Comparison of ENCODE assay signal across 17 cellular contexts in the genomic region with DNA sequence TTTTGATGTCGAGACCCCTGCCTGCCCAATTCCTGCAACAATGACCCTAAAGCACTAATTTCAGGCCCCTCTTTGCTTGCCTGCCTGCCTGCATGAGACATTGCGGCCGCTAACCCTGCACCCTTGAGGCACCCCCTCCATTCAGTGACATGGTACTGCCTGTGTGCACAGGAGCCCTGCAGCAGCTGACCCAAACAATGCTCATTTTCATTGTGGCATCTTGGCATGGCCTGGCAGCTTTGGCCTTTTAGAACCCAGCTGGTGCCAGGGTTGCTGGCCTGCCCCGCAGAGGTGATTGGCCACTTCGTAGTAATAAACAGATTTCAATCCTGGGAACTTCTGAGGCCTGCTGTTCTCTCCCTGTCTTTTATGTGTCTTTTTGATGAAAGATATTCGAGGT. TPM values are rescaled to one million over a fixed set of nuclear protein-coding genes. Genes with fewer than 3 reads are reported as not detected.
A peak's percentile ranks its signal among the peaks of the same experiment; 100 is the strongest.
DNase-seq lines count a peak whose midpoint lies in the region; ATAC-seq and TF ChIP-seq lines count a peak whose summit lies in the region.
"Had no signal": no experiment of that assay in that cellular context is flagged by ENCODE, and none has a peak within 500 bp of the region (broad histone marks: within the 10 kb centered on the region; RNA-seq: fewer than 3 reads in every experiment).

No MANE protein-coding gene starts in this region.

- H3K36me3 Mint-ChIP-seq in effector memory CD8-positive, alpha-beta T cell (ENCODE audit: insufficient read depth) = peaks cover 10% of the 10 kb centered on the region
- H3K36me3 Mint-ChIP-seq: stimulated activated memory B cell treated with anti-CD40 and anti-IgM and Interleukin-4, amounts not matched to agents 10 μg/mL and 1 μg/mL and 100 μg/mL, for 72 hours had no signal

- no peaks in the 10 kb centered on the region for H3K9me3 ChIP-seq in stomach
- H3K9me3 ChIP-seq: gastroesophageal sphincter had no signal

- H3K27me3 Mint-ChIP-seq in effector memory CD8-positive, alpha-beta T cell = no peaks in the 10 kb centered on the region
- H3K27me3 Mint-ChIP-seq: activated naive CD4-positive, alpha-beta T cell treated with anti-CD3 and anti-CD28 coated beads, Interleukin-2, amount 10 ng/mL, durations not matched to agents 7 days and 5 days; CD4-positive, alpha-beta T cell; stimulated activated memory B cell treated with anti-CD40 and anti-IgM and Interleukin-4, amounts not matched to agents 10 μg/mL and 1 μg/mL and 100 μg/mL, for 72 hours had no signal

- no peaks in the 10 kb centered on the region for H3K9me3 Mint-ChIP-seq in effector memory CD8-positive, alpha-beta T cell
- H3K9me3 Mint-ChIP-seq: activated naive CD4-positive, alpha-beta T cell treated with anti-CD3 and anti-CD28 coated beads, Interleukin-2, amount 10 ng/mL, durations not matched to agents 7 days and 5 days; CD4-positive, alpha-beta T cell; nephron; stimulated activated memory B cell treated with anti-CD40 and anti-IgM and Interleukin-4, amounts not matched to agents 10 μg/mL and 1 μg/mL and 100 μg/mL, for 72 hours had no signal

- DNase-seq in Ammon's horn (ENCODE audit: low spot score) = peak; percentile 95
- no peak for DNase-seq in RWPE1 (ENCODE audit: low spot score)
- DNase-seq in effector memory CD8-positive, alpha-beta T cell = no peak
- peak; percentile 91 for DNase-seq in midbrain (lab: John Stamatoyannopoulos, UW)
- DNase-seq in stimulated activated CD4-positive, alpha-beta T cell treated with anti-CD3 and anti-CD28 coated beads, Interleukin-4, amount 100 ng/mL, for 1 hour = no peak
- DNase-seq in OCI-M2 (lab: John Stamatoyannopoulos, UW; ENCODE audit: unreplicated experiment) = no peak
- no peak for DNase-seq in stomach
- DNase-seq in SHP77 treated with DMSO at 0.1 percent for 48 hours (lab: John Stamatoyannopoulos, UW) = no peak
- DNase-seq: activated naive CD4-positive, alpha-beta T cell treated with anti-CD3 and anti-CD28 coated beads, Interleukin-2, amount 10 ng/mL, durations not matched to agents 7 days and 5 days; activated T-cell treated with anti-CD3 and anti-CD28 coated beads for 4 hours; CD4-positive, alpha-beta T cell; NCI-H146; SW 1271 had no signal

- no peaks in the 10 kb centered on the region for H3K27me3 ChIP-seq in stomach
- H3K27me3 ChIP-seq: gastroesophageal sphincter had no signal

- no peaks in the 10 kb centered on the region for H3K36me3 ChIP-seq in stomach
- H3K36me3 ChIP-seq: gastroesophageal sphincter had no signal

- peaks cover 13 to 62% (median 17%) of the 10 kb centered on the region in 4 donors for H3K4me1 ChIP-seq in stomach

- 63 to 80% (median 77%) methylated on average over 4 to 6 of the region's 6 CpGs for WGBS in stomach, 5 donors

- H3K4me3 ChIP-seq in stomach = no peak overlapping the region
- H3K4me3 ChIP-seq: gastroesophageal sphincter had no signal

- TF ChIP-seq CTCF in RWPE1 (conservative IDR thresholded peaks at IDR 0.05; ENCODE audit: low read depth) (no peak), stomach (IDR thresholded peaks at IDR 0.05) (no peak)

- no peak for TF ChIP-seq POLR2A in stomach (IDR thresholded peaks at IDR 0.05)

- intact Hi-C loops in stomach (cut with DNase I; ENCODE audit: low total_unique reads) = no loop called here

- H3K4me3 Mint-ChIP-seq in effector memory CD8-positive, alpha-beta T cell = no peak overlapping the region
- H3K4me3 Mint-ChIP-seq: activated naive CD4-positive, alpha-beta T cell treated with anti-CD3 and anti-CD28 coated beads, Interleukin-2, amount 10 ng/mL, durations not matched to agents 7 days and 5 days; CD4-positive, alpha-beta T cell; nephron; stimulated activated memory B cell treated with anti-CD40 and anti-IgM and Interleukin-4, amounts not matched to agents 10 μg/mL and 1 μg/mL and 100 μg/mL, for 72 hours had no signal

- POLR2A ChIA-PET in RWPE1 (lab: Yijun Ruan, JAX; ENCODE audit: low non-redundant PET) = no interaction called here

- no peak for ATAC-seq in effector memory CD8-positive, alpha-beta T cell (replicated peaks)
- ATAC-seq: gastroesophageal sphincter; HepG2; stimulated activated memory B cell treated with anti-CD40 and anti-IgM and Interleukin-4, amounts not matched to agents 10 μg/mL and 1 μg/mL and 100 μg/mL, for 72 hours had no signal

- peaks cover 46 to 56% of the 10 kb centered on the region in 2 donors for H3K4me1 Mint-ChIP-seq in effector memory CD8-positive, alpha-beta T cell (ENCODE audit: low read depth in 2 of 2)
- H3K4me1 Mint-ChIP-seq: stimulated activated memory B cell treated with anti-CD40 and anti-IgM and Interleukin-4, amounts not matched to agents 10 μg/mL and 1 μg/mL and 100 μg/mL, for 72 hours had no signal

- CTCF ChIA-PET in RWPE1 (lab: Yijun Ruan, JAX) = no interaction called here

- peak overlapping the region; percentile 35 to 54 for H3K27ac Mint-ChIP-seq in effector memory CD8-positive, alpha-beta T cell
- H3K27ac Mint-ChIP-seq: activated naive CD4-positive, alpha-beta T cell treated with anti-CD3 and anti-CD28 coated beads, Interleukin-2, amount 10 ng/mL, durations not matched to agents 7 days and 5 days; CD4-positive, alpha-beta T cell; nephron; stimulated activated memory B cell treated with anti-CD40 and anti-IgM and Interleukin-4, amounts not matched to agents 10 μg/mL and 1 μg/mL and 100 μg/mL, for 72 hours had no signal

- H3K27ac ChIP-seq in RWPE1 = peak overlapping the region; percentile 16; the same call in 1 of the 2 replicates
- H3K27ac ChIP-seq in stomach = no peak overlapping the region

- TF ChIP-seq EP300 in stomach (IDR thresholded peaks at IDR 0.05) = no peak

RNA-seq across cellular contexts. Expression of a gene that starts 33.8 kb away (rescaled TPM):
- 10 to 100 TPM in 3 of 5 donors, 1 to 10 TPM in 2; 4.6 to 38.8 (median 12.6) TPM for total RNA-seq in stomach
- polyA plus RNA-seq in stomach = 10 to 100 TPM in 1 of 3 donors, 1 to 10 TPM in 2; 2.4 to 10.7 (median 3.8) TPM
- polyA plus RNA-seq: HepG2 had no signal

Comparison
In these comparisons a context has a peak if more than half of its experiments do, and no peak if none do; other contexts are left out.
1. DNase-seq: peak in Ammon's horn (single experiment) and midbrain (single experiment); none in RWPE1 (single experiment), effector memory CD8-positive, alpha-beta T cell (0 of 3), stimulated activated CD4-positive, alpha-beta T cell treated with anti-CD3 and anti-CD28 coated beads, Interleukin-4, amount 100 ng/mL, for 1 hour (single experiment), OCI-M2 (single experiment), stomach (single experiment) and SHP77 treated with DMSO at 0.1 percent for 48 hours (single experiment).